ENCODE assay signal across 14 cellular contexts in the genomic region with DNA sequence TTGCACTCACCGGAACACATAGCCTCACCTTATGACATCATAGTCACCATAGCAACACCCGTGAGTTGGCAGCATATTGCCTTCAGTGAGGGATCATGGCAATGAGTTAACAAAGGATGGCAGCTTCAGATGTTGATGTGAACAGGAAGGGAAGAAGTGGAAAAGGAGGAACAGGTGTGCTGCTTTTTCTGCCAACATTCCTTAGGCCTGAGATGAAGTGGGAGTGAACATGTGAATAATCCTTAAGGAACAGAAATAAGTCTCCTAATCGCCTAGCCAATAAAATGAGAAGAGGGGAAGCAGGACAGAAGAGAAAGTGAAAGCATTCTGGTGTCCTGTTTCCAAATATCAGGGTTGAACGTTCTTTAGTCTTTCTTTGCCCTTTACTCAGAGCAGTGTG.
DNase-seq lines count a peak whose midpoint lies in the region; ATAC-seq and TF ChIP-seq lines count a peak whose summit lies in the region.
"Had no signal": no experiment of that assay in that cellular context is flagged by ENCODE, and none has a peak within 500 bp of the region (broad histone marks: within the 10 kb centered on the region; RNA-seq: fewer than 3 reads in every experiment).

No MANE protein-coding gene starts in this region.

- peak overlapping the region; percentile 66 for H3K27ac Mint-ChIP-seq in stimulated activated naive B cell treated with anti-CD40 and anti-IgM and Interleukin-4, amounts not matched to agents 10 μg/mL and 1 μg/mL and 100 μg/mL, for 72 hours
- no peak overlapping the region for H3K27ac Mint-ChIP-seq in naive thymus-derived CD4-positive, alpha-beta T cell
- H3K27ac Mint-ChIP-seq: activated naive CD4-positive, alpha-beta T cell treated with anti-CD3 and anti-CD28 coated beads, Interleukin-2, amount 50 U/mL, for 72 hours had no signal

- POLR2A ChIA-PET in Panc1 (lab: Charles Lee), result no interaction called here
- POLR2A ChIA-PET in naive thymus-derived CD4-positive, alpha-beta T cell (lab: Charles Lee), result no interaction called here

- H3K27me3 ChIP-seq in Panc1 (ENCODE audit: control insufficient read depth, insufficient read depth, low read length) (no peaks in the 10 kb centered on the region), foreskin keratinocyte (no peaks in the 10 kb centered on the region)
- H3K27me3 ChIP-seq in naive thymus-derived CD4-positive, alpha-beta T cell (ENCODE audit: control insufficient read depth in 2 of 2, insufficient read depth in 2 of 2, low read length in 2 of 2), result no peaks in the 10 kb centered on the region

- no peaks in the 10 kb centered on the region for H3K9me3 ChIP-seq in Panc1 (ENCODE audit: control insufficient read depth, insufficient read depth, low read depth, low read length)
- H3K9me3 ChIP-seq in naive thymus-derived CD4-positive, alpha-beta T cell (ENCODE audit: control insufficient read depth in 2 of 3, low read length in 3 of 3), result no peaks in the 10 kb centered on the region

- CTCF ChIA-PET in Panc1 (lab: Charles Lee), result no interaction called here
- CTCF ChIA-PET in naive thymus-derived CD4-positive, alpha-beta T cell (lab: Charles Lee), result no interaction called here

- no peak overlapping the region for H3K27ac ChIP-seq in Panc1 (ENCODE audit: low read length)
- H3K27ac ChIP-seq in foreskin keratinocyte, result no peak overlapping the region
- H3K27ac ChIP-seq in naive thymus-derived CD4-positive, alpha-beta T cell (ENCODE audit: low read depth, low read length), result no peak overlapping the region
- H3K27ac ChIP-seq: 22Rv1 had no signal

- TF ChIP-seq CTCF in Panc1 (IDR thresholded peaks at IDR 0.05), result no peak
- no peak for TF ChIP-seq CTCF in foreskin keratinocyte (conservative IDR thresholded peaks at IDR 0.05)
- TF ChIP-seq CTCF in GM13976 (IDR thresholded peaks at IDR 0.05; ENCODE audit: borderline replicate concordance, control extremely low read depth, extremely low read depth, insufficient read depth, missing control alignments), result no peak

- ATAC-seq in Panc1, result no peak
- peak; percentile 93 for ATAC-seq in foreskin keratinocyte
- no peak for ATAC-seq in stimulated activated naive B cell treated with anti-CD40 and anti-IgM and Interleukin-4, amounts not matched to agents 10 μg/mL and 1 μg/mL and 100 μg/mL, for 72 hours (replicated peaks)
- no peak for ATAC-seq in naive thymus-derived CD4-positive, alpha-beta T cell
- ATAC-seq: activated naive CD4-positive, alpha-beta T cell treated with anti-CD3 and anti-CD28 coated beads, Interleukin-2, amount 50 U/mL, for 72 hours had no signal

- H3K4me1 Mint-ChIP-seq in stimulated activated naive B cell treated with anti-CD40 and anti-IgM and Interleukin-4, amounts not matched to agents 10 μg/mL and 1 μg/mL and 100 μg/mL, for 72 hours, result peaks cover 0 to 2% of the 10 kb centered on the region in 2 donors
- H3K4me1 Mint-ChIP-seq in naive thymus-derived CD4-positive, alpha-beta T cell, result peaks cover 0 to 3% (median 0%) of the 10 kb centered on the region in 7 donors

- H3K36me3 ChIP-seq in Panc1 (ENCODE audit: control insufficient read depth, insufficient read depth, low read length), result no peaks in the 10 kb centered on the region
- no peaks in the 10 kb centered on the region for H3K36me3 ChIP-seq in naive thymus-derived CD4-positive, alpha-beta T cell (ENCODE audit: control insufficient read depth in 2 of 3, insufficient read depth in 3 of 3, low read length in 3 of 3)

- H3K4me1 ChIP-seq in Panc1 (ENCODE audit: control insufficient read depth, insufficient read depth, low read length) (no peaks in the 10 kb centered on the region), foreskin keratinocyte (peaks cover 5% of the 10 kb centered on the region)
- H3K4me1 ChIP-seq in naive thymus-derived CD4-positive, alpha-beta T cell (ENCODE audit: control insufficient read depth in 2 of 2, insufficient read depth in 2 of 2, low read length in 2 of 2), result no peaks in the 10 kb centered on the region

- intact Hi-C loops in Panc1 (cut with micrococcal nuclease; ENCODE audit: unreplicated experiment), result no loop called here
- intact Hi-C loops in naive thymus-derived CD4-positive, alpha-beta T cell (cut with micrococcal nuclease), result no loop called here

- no peak overlapping the region for H3K4me3 ChIP-seq in Panc1 (ENCODE audit: low read depth in 2 of 2, low read length in 2 of 2)
- no peak overlapping the region for H3K4me3 ChIP-seq in naive thymus-derived CD4-positive, alpha-beta T cell (ENCODE audit: low read length)

- no peaks in the 10 kb centered on the region for H3K36me3 Mint-ChIP-seq in stimulated activated naive B cell treated with anti-CD40 and anti-IgM and Interleukin-4, amounts not matched to agents 10 μg/mL and 1 μg/mL and 100 μg/mL, for 72 hours
- H3K36me3 Mint-ChIP-seq in naive thymus-derived CD4-positive, alpha-beta T cell, result no peaks in the 10 kb centered on the region
- H3K36me3 Mint-ChIP-seq: activated naive CD4-positive, alpha-beta T cell treated with anti-CD3 and anti-CD28 coated beads, Interleukin-2, amount 50 U/mL, for 72 hours had no signal

- H3K4me3 Mint-ChIP-seq in stimulated activated naive B cell treated with anti-CD40 and anti-IgM and Interleukin-4, amounts not matched to agents 10 μg/mL and 1 μg/mL and 100 μg/mL, for 72 hours, result no peak overlapping the region
- peak overlapping the region in 2 of 10 donors; percentile 37 to 56 for H3K4me3 Mint-ChIP-seq in naive thymus-derived CD4-positive, alpha-beta T cell

- DNase-seq in NCI-H1436 (lab: John Stamatoyannopoulos, UW), result peak; percentile 41
- no peak for DNase-seq in NCI-H1436 treated with DMSO at 0.1 percent for 48 hours (lab: John Stamatoyannopoulos, UW)
- DNase-seq in Panc1 (ENCODE audit: low read depth, low spot score), result peak; percentile 13
- DNase-seq in foreskin keratinocyte, result peak; percentile 77 to 92
- DNase-seq in stimulated activated naive B cell treated with anti-CD40 and anti-IgM and Interleukin-4, amounts not matched to agents 10 μg/mL and 1 μg/mL and 100 μg/mL, for 72 hours, result no peak
- no peak for DNase-seq in GM13976 (ENCODE audit: low spot score)
- DNase-seq in naive thymus-derived CD4-positive, alpha-beta T cell, result no peak
- DNase-seq in NCI-H345 (lab: John Stamatoyannopoulos, UW), result no peak
- DNase-seq: activated CD4-positive, alpha-beta T cell treated with anti-CD3 and anti-CD28 coated beads, Interleukin-2, amount 50 U/mL, for 1 hour; Karpas-422; left cardiac atrium; retina had no signal

- no TSS peak for BruUV-seq in Panc1 (replicated peaks; lab: Mats Ljungman, UMichigan)

- H3K9me3 Mint-ChIP-seq in stimulated activated naive B cell treated with anti-CD40 and anti-IgM and Interleukin-4, amounts not matched to agents 10 μg/mL and 1 μg/mL and 100 μg/mL, for 72 hours, result peaks cover 4 to 5% of the 10 kb centered on the region in 2 donors
- H3K9me3 Mint-ChIP-seq in naive thymus-derived CD4-positive, alpha-beta T cell, result peaks cover 0 to 15% (median 3%) of the 10 kb centered on the region in 11 donors

- no peaks in the 10 kb centered on the region for H3K27me3 Mint-ChIP-seq in stimulated activated naive B cell treated with anti-CD40 and anti-IgM and Interleukin-4, amounts not matched to agents 10 μg/mL and 1 μg/mL and 100 μg/mL, for 72 hours
- no peaks in the 10 kb centered on the region for H3K27me3 Mint-ChIP-seq in naive thymus-derived CD4-positive, alpha-beta T cell

- in situ Hi-C loops in Panc1 (cut with HindIII; ENCODE audit: low pct_unique_long_range_greater_than_20kb, low sequenced_read_pairs), result no loop called here
- in situ Hi-C loops in GM13976 (cut with MboI; ENCODE audit: low sequenced_read_pairs, unreplicated experiment), result no loop called here

Comparison
In these comparisons a context has a peak if more than half of its experiments do, and no peak if none do; other contexts are left out.
1. DNase-seq: peak in NCI-H1436 (single experiment), Panc1 (single experiment) and foreskin keratinocyte (2 of 2); none in NCI-H1436 treated with DMSO at 0.1 percent for 48 hours (single experiment), stimulated activated naive B cell treated with anti-CD40 and anti-IgM and Interleukin-4, amounts not matched to agents 10 μg/mL and 1 μg/mL and 100 μg/mL, for 72 hours (single experiment), GM13976 (single experiment), naive thymus-derived CD4-positive, alpha-beta T cell (0 of 9) and NCI-H345 (single experiment).